18 cellular contexts compared by ENCODE assay signal in the genomic region with DNA sequence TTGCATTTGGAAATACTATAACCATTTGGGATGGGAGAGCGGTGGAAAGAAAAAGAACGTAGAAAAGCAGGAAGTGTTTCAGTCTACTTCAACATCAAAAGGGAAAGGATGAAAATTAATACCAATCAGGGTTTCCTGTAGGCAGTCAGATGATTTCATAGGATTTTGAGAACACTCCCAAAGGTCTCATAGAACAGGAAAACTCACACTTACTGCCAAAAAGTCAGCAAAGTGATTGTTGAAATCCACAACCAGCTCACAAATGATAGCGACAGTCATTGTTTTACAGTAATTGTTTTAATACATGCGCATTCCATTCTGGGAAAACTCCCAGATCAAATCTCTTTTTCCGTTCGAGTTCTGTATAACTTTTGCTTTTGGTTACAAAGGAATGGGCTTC. TPM values are rescaled to one million over a fixed set of nuclear protein-coding genes. Genes with fewer than 3 reads are reported as not detected.
DNase-seq lines count a peak whose midpoint lies in the region; ATAC-seq and TF ChIP-seq lines count a peak whose summit lies in the region.
"Had no signal": no experiment of that assay in that cellular context is flagged by ENCODE, and none has a peak within 500 bp of the region (broad histone marks: within the 10 kb centered on the region; RNA-seq: fewer than 3 reads in every experiment).

No MANE protein-coding gene starts in this region.

- no TSS peak for BruUV-seq in Caco-2 (replicated peaks; lab: Mats Ljungman, UMichigan)

- ATAC-seq in left lung, result no peak
- ATAC-seq: activated T-cell treated with anti-CD3 and anti-CD28 coated beads, Interleukin-2, amount 50 U/mL, for 4 hours had no signal

- DNase-seq in Caco-2 (no peak), left lung (no peak), spleen (no peak), midbrain (lab: John Stamatoyannopoulos, UW) (no peak), amygdala (lab: John Stamatoyannopoulos, UW) (no peak), kidney glomerular epithelial cell (lab: John Stamatoyannopoulos, UW) (no peak), NCI-H446 (lab: John Stamatoyannopoulos, UW) (no peak)
- DNase-seq: activated CD4-positive, alpha-beta T cell treated with anti-CD3 and anti-CD28 coated beads for 4 hours; activated T-cell treated with anti-CD3 and anti-CD28 coated beads, Interleukin-2, amount 50 U/mL, for 4 hours; DMS79 treated with DMSO at 0.1 percent for 48 hours; dorsolateral prefrontal cortex; MG63; NCI-H2029 treated with DMSO at 0.1 percent for 48 hours; small intestine; T-helper 2 cell; thyroid gland had no signal

- H3K4me1 ChIP-seq in Caco-2, result peaks cover 45% of the 10 kb centered on the region
- H3K4me1 ChIP-seq in left lung, result peaks cover 0 to 15% of the 10 kb centered on the region in 2 donors
- H3K4me1 ChIP-seq in spleen, result peaks cover 5 to 24% (median 9%) of the 10 kb centered on the region in 6 donors

- no peaks in the 10 kb centered on the region for H3K9me3 ChIP-seq in Caco-2
- no peaks in the 10 kb centered on the region for H3K9me3 ChIP-seq in left lung
- no peaks in the 10 kb centered on the region for H3K9me3 ChIP-seq in spleen
- H3K9me3 ChIP-seq: BLaER1, MG63, thyroid gland had no signal

- H3K36me3 ChIP-seq in Caco-2 (ENCODE audit: control insufficient read depth, insufficient read depth, low read length) (no peaks in the 10 kb centered on the region), left lung (no peaks in the 10 kb centered on the region), spleen (no peaks in the 10 kb centered on the region)
- H3K36me3 ChIP-seq: BLaER1, MG63, thyroid gland had no signal

- no peaks in the 10 kb centered on the region for H3K27me3 ChIP-seq in Caco-2 (replicated peaks; ENCODE audit: control insufficient read depth, insufficient read depth, low read length)
- H3K27me3 ChIP-seq in left lung, result peaks cover 0 to 5% of the 10 kb centered on the region in 2 donors
- peaks cover 0 to 19% (median 0%) of the 10 kb centered on the region in 7 donors for H3K27me3 ChIP-seq in spleen (replicated peaks in 1 of 7)
- H3K27me3 ChIP-seq: BLaER1, dorsolateral prefrontal cortex, MG63, thyroid gland had no signal

- intact Hi-C loops in Caco-2 (cut with micrococcal nuclease; ENCODE audit: unreplicated experiment), result no loop called here
- intact Hi-C loops in left lung (cut with DNase I), result no loop called here
- intact Hi-C loops in spleen (cut with DNase I; ENCODE audit: low total_unique reads), result no loop called here

- POLR2A ChIA-PET in Caco-2 (lab: Charles Lee), result no interaction called here

- CTCF ChIA-PET in Caco-2 (lab: Charles Lee), result no interaction called here

- no peak for TF ChIP-seq POLR2A in spleen (IDR thresholded peaks at IDR 0.05)

- H3K27ac Mint-ChIP-seq in Caco-2 (ENCODE audit: unreplicated experiment) (peak overlapping the region; percentile 28), brain (peak overlapping the region in 2 of 5 experiments; percentile 72 to 78)

- peak overlapping the region; percentile 60 to 61 for H3K27ac ChIP-seq in left lung
- H3K27ac ChIP-seq in spleen, result peak overlapping the region; percentile 20 to 80 (median 63)
- H3K27ac ChIP-seq: BLaER1, thyroid gland had no signal

- H3K27me3 Mint-ChIP-seq in Caco-2 (ENCODE audit: insufficient read depth, unreplicated experiment) (no peaks in the 10 kb centered on the region), brain (peaks cover 13% of the 10 kb centered on the region)

- H3K9me3 Mint-ChIP-seq in Caco-2 (ENCODE audit: unreplicated experiment) (no peaks in the 10 kb centered on the region), brain (peaks cover 0 to 1% (median 0%) of the 10 kb centered on the region in 5 experiments)
- H3K9me3 Mint-ChIP-seq: activated T-cell treated with anti-CD3 and anti-CD28 coated beads, Interleukin-2, amount 50 U/mL, for 4 hours had no signal

- H3K4me3 ChIP-seq in Caco-2 (ENCODE audit: low read depth, low read length), result no peak overlapping the region
- H3K4me3 ChIP-seq in left lung, result peak overlapping the region in 1 of 2 donors; percentile 2
- H3K4me3 ChIP-seq in spleen, result peak overlapping the region in 2 of 8 donors; percentile 3 to 24
- H3K4me3 ChIP-seq: BLaER1, MG63, thyroid gland had no signal

- H3K4me1 Mint-ChIP-seq in Caco-2 (ENCODE audit: low read depth, unreplicated experiment) (peaks cover 32% of the 10 kb centered on the region), brain (peaks cover 31% of the 10 kb centered on the region)

- TF ChIP-seq CTCF in Caco-2 (IDR thresholded peaks at IDR 0.05; ENCODE audit: insufficient read depth in 1 of 2, low read depth in 1 of 2, low read length in 1 of 2, severe bottlenecking in 1 of 2, unreplicated experiment in 1 of 2), result no peak
- no peak for TF ChIP-seq CTCF in brain (conservative IDR thresholded peaks at IDR 0.05)
- TF ChIP-seq CTCF in left lung (IDR thresholded peaks at IDR 0.05), result no peak
- TF ChIP-seq CTCF in spleen (IDR thresholded peaks at IDR 0.05 in 8 of 11, conservative IDR thresholded peaks at IDR 0.05 in 3 of 11), result no peak

- WGBS in spleen, 5 donors, result 51 to 69% (median 56%) methylated on average over 6 of the region's 6 CpGs

- H3K4me3 Mint-ChIP-seq in Caco-2 (ENCODE audit: unreplicated experiment), result no peak overlapping the region
- peak overlapping the region in 3 of 5 experiments; percentile 32 to 80 (median 50) for H3K4me3 Mint-ChIP-seq in brain
- H3K4me3 Mint-ChIP-seq: activated T-cell treated with anti-CD3 and anti-CD28 coated beads, Interleukin-2, amount 50 U/mL, for 4 hours had no signal

- peaks cover 7% of the 10 kb centered on the region for H3K36me3 Mint-ChIP-seq in Caco-2 (ENCODE audit: insufficient read depth, unreplicated experiment)
- no peaks in the 10 kb centered on the region for H3K36me3 Mint-ChIP-seq in brain

RNA-seq across cellular contexts. Expression of a gene that starts 5.3 kb away (rescaled TPM):
- total RNA-seq in Caco-2 (2022), result 31.8 and 33.1 TPM in 2 replicates
- polyA plus RNA-seq in brain (ENCODE audit: insufficient read depth, low read depth, low replicate concordance), result 72.5 TPM
- 10 to 100 TPM; 10.5 to 13.4 TPM for total RNA-seq in left lung
- total RNA-seq in spleen, result 10 to 100 TPM; 10.6 to 45.0 (median 21.4) TPM
- polyA plus RNA-seq in spleen, result 1 to 10 TPM; 1.7 to 5.9 (median 1.8) TPM
